8 cellular contexts compared by ENCODE assay signal in genomic region chr10:119724630-119725549, GRCh38. TPM values are rescaled to one million over a fixed set of nuclear protein-coding genes. Genes with fewer than 3 reads are reported as not detected.
DNase-seq lines count a peak whose midpoint lies in the region; ATAC-seq, FAIRE-seq and TF ChIP-seq lines count a peak whose summit lies in the region.

No MANE protein-coding gene starts in this region.

- H3K4me3 Mint-ChIP-seq in activated T-helper 17 cell treated with anti-CD3 and anti-CD28 coated beads, Interleukin-2, amount 50 U/mL, for 72 hours, result peak overlapping the region; percentile 73

- DNase-seq in DND-41 (no peak), Kasumi-1 (lab: John Stamatoyannopoulos, UW) (peak; percentile 64 to 82), right cardiac atrium (peak in 1 of 3 donors; percentile 44), retinal pigment epithelial cell (ENCODE audit: low read depth) (no peak), D721Med (ENCODE audit: insufficient read length, low spot score) (no peak)

- H3K27ac Mint-ChIP-seq in activated T-helper 17 cell treated with anti-CD3 and anti-CD28 coated beads, Interleukin-2, amount 50 U/mL, for 72 hours, result peak overlapping the region; percentile 39

- intact Hi-C loops in right cardiac atrium (cut with DNase I), result no loop called here

- no peaks in the 10 kb centered on the region for H3K27me3 Mint-ChIP-seq in activated T-helper 17 cell treated with anti-CD3 and anti-CD28 coated beads, Interleukin-2, amount 50 U/mL, for 72 hours

- H2AFZ ChIP-seq in DND-41 (ENCODE audit: low read depth, low read length), result peak overlapping the region; percentile 93

- FAIRE-seq in D721Med (lab: Jason Lieb, UNC), result no peak

- H3K4me2 ChIP-seq in DND-41 (ENCODE audit: insufficient read depth, low read length), result peak overlapping the region; percentile 83

- peak overlapping the region; percentile 68 for H3K27ac ChIP-seq in DND-41 (ENCODE audit: low read length)
- peak overlapping the region; percentile 75 for H3K27ac ChIP-seq in right cardiac atrium (ENCODE audit: low read length)

- TF ChIP-seq CTCF in DND-41 (IDR thresholded peaks at IDR 0.05; ENCODE audit: borderline replicate concordance, extremely low read depth, low read length, poor library complexity, severe bottlenecking) (no peak), retinal pigment epithelial cell (conservative IDR thresholded peaks at IDR 0.05; ENCODE audit: low read depth, low read length) (no peak), D721Med (IDR thresholded peaks at IDR 0.05; ENCODE audit: insufficient read depth, missing control alignments) (no peak)

- no peaks in the 10 kb centered on the region for H3K36me3 ChIP-seq in DND-41 (ENCODE audit: insufficient read depth, low read length)

- H3K36me3 Mint-ChIP-seq in activated T-helper 17 cell treated with anti-CD3 and anti-CD28 coated beads, Interleukin-2, amount 50 U/mL, for 72 hours (ENCODE audit: low read depth), result peaks cover 10% of the 10 kb centered on the region

- no peaks in the 10 kb centered on the region for H3K9me3 Mint-ChIP-seq in activated T-helper 17 cell treated with anti-CD3 and anti-CD28 coated beads, Interleukin-2, amount 50 U/mL, for 72 hours

- H3K9ac ChIP-seq in DND-41 (ENCODE audit: low read depth, low read length), result peak overlapping the region; percentile 76

- no peak; the same call in 2 of the 3 replicates for ATAC-seq in DND-41 (ENCODE audit: insufficient read depth, low read depth)
- ATAC-seq in GM19438 (IDR thresholded peaks at IDR 0.05; ENCODE audit: low read depth, unreplicated experiment), result peak; percentile 19
- peak; percentile 1 for ATAC-seq in activated T-helper 17 cell treated with anti-CD3 and anti-CD28 coated beads, Interleukin-2, amount 50 U/mL, for 72 hours (replicated peaks)
- ATAC-seq in right cardiac atrium, result peak; percentile 1 to 13
- no peak for ATAC-seq in GM18868 (IDR thresholded peaks at IDR 0.05; ENCODE audit: unreplicated experiment)

- 23% methylated on average over 20 of the region's 20 CpGs for WGBS in right cardiac atrium

- H3K4me3 ChIP-seq in DND-41 (ENCODE audit: low read depth in 1 of 2, low read length in 2 of 2), result peak overlapping the region; percentile 45 to 79; a peak in 3 of 4 replicates
- H3K4me3 ChIP-seq in right cardiac atrium (ENCODE audit: low read length), result peak overlapping the region; percentile 42
- H3K4me3 ChIP-seq in retinal pigment epithelial cell (ENCODE audit: low read length), result peak overlapping the region; percentile 58

- H3K4me1 ChIP-seq in DND-41 (ENCODE audit: insufficient read depth, low read length) (peaks cover 41% of the 10 kb centered on the region), right cardiac atrium (ENCODE audit: control insufficient read depth, insufficient read depth, low read length) (no peaks in the 10 kb centered on the region)

- H3K9me3 ChIP-seq in DND-41 (ENCODE audit: insufficient read depth, low read length, severe bottlenecking) (peaks cover 5% of the 10 kb centered on the region), right cardiac atrium (ENCODE audit: control insufficient read depth, low read length) (no peaks in the 10 kb centered on the region)

- no peaks in the 10 kb centered on the region; the same call in 1 of the 2 replicates for H4K20me1 ChIP-seq in DND-41 (ENCODE audit: insufficient read depth, low read length)

- peaks cover 21% of the 10 kb centered on the region for H3K79me2 ChIP-seq in DND-41 (ENCODE audit: insufficient read depth, low read length)

- H3K27me3 ChIP-seq in DND-41 (ENCODE audit: insufficient read depth, low read length, poor library complexity), result no peaks in the 10 kb centered on the region
- no peaks in the 10 kb centered on the region for H3K27me3 ChIP-seq in right cardiac atrium (ENCODE audit: control insufficient read depth, insufficient read depth)

- H3K4me1 Mint-ChIP-seq in activated T-helper 17 cell treated with anti-CD3 and anti-CD28 coated beads, Interleukin-2, amount 50 U/mL, for 72 hours, result peaks cover 31% of the 10 kb centered on the region

RNA-seq across cellular contexts. Expression of gene INPP5F, which starts 1.0 kb away (rescaled TPM):
- total RNA-seq in activated T-helper 17 cell treated with anti-CD3 and anti-CD28 coated beads, Interleukin-2, amount 50 U/mL, for 72 hours, result 10 to 100 TPM; 12.4 to 26.3 TPM
- 1 to 10 TPM; 4.8 to 6.4 (median 6.3) TPM for total RNA-seq in right cardiac atrium
- 3.4 TPM for polyA plus RNA-seq in right cardiac atrium

Comparison
In these comparisons a context has a peak if more than half of its experiments do, and no peak if none do; other contexts are left out.
1. ATAC-seq: peak in GM19438 (single experiment), activated T-helper 17 cell treated with anti-CD3 and anti-CD28 coated beads, Interleukin-2, amount 50 U/mL, for 72 hours (single experiment) and right cardiac atrium (2 of 2); none in DND-41 (single experiment) and GM18868 (single experiment).
2. DNase-seq: peak in Kasumi-1 (2 of 2); none in DND-41 (single experiment), retinal pigment epithelial cell (single experiment) and D721Med (single experiment).
3. Peak in every context shown above with its lines, with median percentiles within 50 percentile points of each other: H3K4me3 ChIP-seq.